1 cellular context compared by ENCODE assay signal in genomic region chr3:41907330-41908073, GRCh38.
TF ChIP-seq lines count a peak whose summit lies in the region.

No MANE protein-coding gene starts in this region.

TF ChIP-seq in IMR-90, 13 proteins besides CTCF, POLR2A, EP300 and RAD21 (continued from another document):
- TF ChIP-seq ELK1 (IDR thresholded peaks at IDR 0.05; ENCODE audit: borderline replicate concordance, low read depth, low read length) (no peak), FOS (IDR thresholded peaks at IDR 0.05; ENCODE audit: low read depth, low read length) (no peak), MXI1 (IDR thresholded peaks at IDR 0.05; ENCODE audit: borderline replicate concordance, low read depth, low read length) (no peak), CEBPB (IDR thresholded peaks at IDR 0.05; ENCODE audit: low read depth, low read length) (no peak), CHD1 (IDR thresholded peaks at IDR 0.05; ENCODE audit: low read depth, low read length) (no peak)
